In the genomic region with DNA sequence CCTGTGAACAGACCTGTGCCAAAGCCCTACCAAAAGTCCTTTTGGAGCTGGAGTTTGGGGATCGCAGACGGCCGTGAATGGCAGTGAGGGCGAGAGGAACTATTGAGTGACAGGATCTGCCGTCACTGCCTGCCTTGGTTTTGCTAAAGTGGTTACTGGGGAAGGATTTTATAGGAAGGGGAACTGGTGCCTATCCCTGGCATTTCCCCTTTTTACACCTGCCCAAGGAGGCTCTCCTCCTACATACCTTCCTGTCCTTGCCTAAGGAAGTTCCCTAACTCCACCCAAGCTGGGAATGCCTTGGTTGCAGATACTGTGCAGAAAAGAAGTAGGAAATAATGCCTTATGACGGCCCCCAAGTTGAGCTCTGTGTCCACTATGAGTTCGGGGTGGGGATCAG, we compare ENCODE assay signal across 8 cellular contexts. TPM values are rescaled to one million over a fixed set of nuclear protein-coding genes. Genes with fewer than 3 reads are reported as not detected.
"Had no signal": no experiment of that assay in that cellular context is flagged by ENCODE, and none has a peak within 500 bp of the region (broad histone marks: within the 10 kb centered on the region; RNA-seq: fewer than 3 reads in every experiment).

No MANE protein-coding gene starts in this region.

- H3K9me3 ChIP-seq: HAP-1 had no signal

- ATAC-seq: HCT116, K562 had no signal

- H3K36me3 ChIP-seq: HAP-1 had no signal

- H3K9me3 Mint-ChIP-seq: HFFc6 had no signal

- H3K4me3 Mint-ChIP-seq: HFFc6 had no signal

- H3K27ac Mint-ChIP-seq: HFFc6 had no signal

- DNase-seq: GM23248, GOT3, H7, HFFc6, IMR-90 had no signal

- H3K4me1 ChIP-seq: HAP-1 had no signal

- H3K4me3 ChIP-seq: GM23248, HAP-1, K562 had no signal

RNA-seq across cellular contexts. Expression of a gene that starts 14.5 kb away (rescaled TPM):
- total RNA-seq: HFFc6, IMR-90 had no signal
